ENCODE assay signal across 14 cellular contexts in the genomic region with DNA sequence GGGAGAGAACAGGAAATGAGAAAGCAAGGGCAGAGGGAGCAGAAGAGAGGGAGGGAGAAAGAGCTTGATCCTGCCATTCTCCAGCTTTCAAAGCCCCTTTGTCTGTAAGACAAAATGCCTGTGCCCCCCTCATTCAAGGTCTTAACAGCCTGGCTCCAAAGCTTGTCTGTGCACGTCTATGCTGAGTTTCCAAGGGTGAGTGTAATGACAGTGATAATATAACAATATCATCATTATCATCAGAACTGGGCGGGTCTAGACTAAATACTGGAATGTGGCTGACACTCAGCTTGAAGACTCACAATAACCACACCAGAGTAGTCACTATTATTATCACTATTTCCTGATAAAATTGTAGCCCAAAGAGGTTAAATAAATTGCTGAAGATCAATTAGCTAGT.
"Had no signal": no experiment of that assay in that cellular context is flagged by ENCODE, and none has a peak within 500 bp of the region (broad histone marks: within the 10 kb centered on the region; RNA-seq: fewer than 3 reads in every experiment).

No MANE protein-coding gene starts in this region.

- H3K4me1 ChIP-seq: heart right ventricle, tibial artery had no signal

- H3K4me3 ChIP-seq: heart right ventricle, tibial artery had no signal

- H3K27me3 Mint-ChIP-seq: activated B cell treated with CpG ODN at 0.5 μM for 24 hours; activated CD4-positive, alpha-beta memory T cell treated with anti-CD3 and anti-CD28 coated beads for 36 hours; activated CD8-positive, alpha-beta memory T cell treated with anti-CD3 and anti-CD28 coated beads, Interleukin-2, amount 10 ng/mL, durations not matched to agents 7 days and 5 days; activated naive CD8-positive, alpha-beta T cell treated with anti-CD3 and anti-CD28 coated beads for 36 hours; natural killer cell treated with Interleukin-12 subunit alpha and Interleukin-12 subunit beta and Interleukin-15 and Interleukin-18, amount 100 ng/mL, for 72 hours had no signal

- H3K27ac Mint-ChIP-seq: activated B cell treated with CpG ODN at 0.5 μM for 24 hours; activated CD4-positive, alpha-beta memory T cell treated with anti-CD3 and anti-CD28 coated beads for 36 hours; activated CD8-positive, alpha-beta memory T cell treated with anti-CD3 and anti-CD28 coated beads, Interleukin-2, amount 10 ng/mL, durations not matched to agents 7 days and 5 days; activated naive CD8-positive, alpha-beta T cell treated with anti-CD3 and anti-CD28 coated beads for 36 hours; natural killer cell treated with Interleukin-12 subunit alpha and Interleukin-12 subunit beta and Interleukin-15 and Interleukin-18, amount 100 ng/mL, for 72 hours; progenitor cell of endocrine pancreas had no signal

- H3K27ac ChIP-seq: heart right ventricle, tibial artery had no signal

- H3K9me3 Mint-ChIP-seq: activated B cell treated with CpG ODN at 0.5 μM for 24 hours; activated naive CD8-positive, alpha-beta T cell treated with anti-CD3 and anti-CD28 coated beads for 36 hours; natural killer cell treated with Interleukin-12 subunit alpha and Interleukin-12 subunit beta and Interleukin-15 and Interleukin-18, amount 100 ng/mL, for 72 hours had no signal

- H3K9me3 ChIP-seq: tibial artery had no signal

- H3K4me3 Mint-ChIP-seq: activated B cell treated with CpG ODN at 0.5 μM for 24 hours; activated CD4-positive, alpha-beta memory T cell treated with anti-CD3 and anti-CD28 coated beads for 36 hours; activated CD8-positive, alpha-beta memory T cell treated with anti-CD3 and anti-CD28 coated beads, Interleukin-2, amount 10 ng/mL, durations not matched to agents 7 days and 5 days; activated naive CD8-positive, alpha-beta T cell treated with anti-CD3 and anti-CD28 coated beads for 36 hours; natural killer cell treated with Interleukin-12 subunit alpha and Interleukin-12 subunit beta and Interleukin-15 and Interleukin-18, amount 100 ng/mL, for 72 hours had no signal

- H3K4me1 Mint-ChIP-seq: activated B cell treated with CpG ODN at 0.5 μM for 24 hours; activated CD8-positive, alpha-beta memory T cell treated with anti-CD3 and anti-CD28 coated beads, Interleukin-2, amount 10 ng/mL, durations not matched to agents 7 days and 5 days; activated naive CD8-positive, alpha-beta T cell treated with anti-CD3 and anti-CD28 coated beads for 36 hours had no signal

- H3K36me3 ChIP-seq: heart right ventricle, tibial artery had no signal

- DNase-seq: activated B cell treated with CpG ODN at 0.5 μM for 24 hours; activated CD4-positive, alpha-beta memory T cell treated with anti-CD3 and anti-CD28 coated beads for 36 hours; activated CD4-positive, alpha-beta T cell treated with anti-CD3 and anti-CD28 coated beads for 4 hours; activated CD8-positive, alpha-beta memory T cell treated with anti-CD3 and anti-CD28 coated beads, Interleukin-2, amount 10 ng/mL, durations not matched to agents 7 days and 5 days; activated naive CD8-positive, alpha-beta T cell treated with anti-CD3 and anti-CD28 coated beads for 36 hours; amniotic stem cell; heart right ventricle; stimulated activated CD4-positive, alpha-beta T cell treated with anti-CD3 and anti-CD28 coated beads, Interleukin-2, amount 100 ng/mL, for 24 hours; stimulated activated naive CD4-positive, alpha-beta T cell treated with Interleukin-2 at 50 U/mL for 16 hours; substantia nigra; tibial artery had no signal

- H3K36me3 Mint-ChIP-seq: activated CD4-positive, alpha-beta memory T cell treated with anti-CD3 and anti-CD28 coated beads for 36 hours; activated CD8-positive, alpha-beta memory T cell treated with anti-CD3 and anti-CD28 coated beads, Interleukin-2, amount 10 ng/mL, durations not matched to agents 7 days and 5 days; activated naive CD8-positive, alpha-beta T cell treated with anti-CD3 and anti-CD28 coated beads for 36 hours; natural killer cell treated with Interleukin-12 subunit alpha and Interleukin-12 subunit beta and Interleukin-15 and Interleukin-18, amount 100 ng/mL, for 72 hours had no signal

- ATAC-seq: activated CD8-positive, alpha-beta memory T cell treated with anti-CD3 and anti-CD28 coated beads, Interleukin-2, amount 10 ng/mL, durations not matched to agents 7 days and 5 days; esophagus mucosa; heart right ventricle; natural killer cell treated with Interleukin-12 subunit alpha and Interleukin-12 subunit beta and Interleukin-15 and Interleukin-18, amount 100 ng/mL, for 72 hours had no signal

- H3K27me3 ChIP-seq: heart right ventricle, tibial artery had no signal
